ENCODE assay signal across 1 cellular context in the genomic region with DNA sequence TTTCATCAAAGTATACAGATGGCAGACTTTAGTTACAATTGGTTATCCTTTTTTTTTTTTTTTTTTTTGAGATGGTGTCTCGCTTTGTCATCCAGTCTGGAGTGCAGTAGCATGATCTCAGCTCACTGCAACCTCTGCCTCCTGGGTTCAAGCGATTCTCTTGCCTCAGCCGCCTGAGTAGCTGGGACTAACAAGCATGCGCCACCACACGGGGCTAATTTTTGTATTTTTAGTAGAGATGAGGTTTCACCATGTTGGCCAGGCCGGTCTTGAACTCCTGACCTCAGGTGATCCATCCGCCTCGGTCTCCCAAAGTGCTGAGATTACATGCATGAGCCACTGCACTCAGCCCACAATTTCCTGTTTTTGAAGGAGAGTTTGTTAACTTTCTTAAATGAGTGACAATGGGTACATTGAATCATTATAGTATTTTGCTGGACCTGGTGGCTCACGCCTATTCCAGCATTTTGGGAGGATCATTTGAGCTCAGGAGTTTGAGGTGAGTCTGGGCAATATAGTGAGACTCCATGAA.
TF ChIP-seq lines count a peak whose summit lies in the region.

No MANE protein-coding gene starts in this region.

TF ChIP-seq in HepG2, 621 proteins besides CTCF, POLR2A, EP300 and RAD21:
- TF ChIP-seq, protein P1, sequence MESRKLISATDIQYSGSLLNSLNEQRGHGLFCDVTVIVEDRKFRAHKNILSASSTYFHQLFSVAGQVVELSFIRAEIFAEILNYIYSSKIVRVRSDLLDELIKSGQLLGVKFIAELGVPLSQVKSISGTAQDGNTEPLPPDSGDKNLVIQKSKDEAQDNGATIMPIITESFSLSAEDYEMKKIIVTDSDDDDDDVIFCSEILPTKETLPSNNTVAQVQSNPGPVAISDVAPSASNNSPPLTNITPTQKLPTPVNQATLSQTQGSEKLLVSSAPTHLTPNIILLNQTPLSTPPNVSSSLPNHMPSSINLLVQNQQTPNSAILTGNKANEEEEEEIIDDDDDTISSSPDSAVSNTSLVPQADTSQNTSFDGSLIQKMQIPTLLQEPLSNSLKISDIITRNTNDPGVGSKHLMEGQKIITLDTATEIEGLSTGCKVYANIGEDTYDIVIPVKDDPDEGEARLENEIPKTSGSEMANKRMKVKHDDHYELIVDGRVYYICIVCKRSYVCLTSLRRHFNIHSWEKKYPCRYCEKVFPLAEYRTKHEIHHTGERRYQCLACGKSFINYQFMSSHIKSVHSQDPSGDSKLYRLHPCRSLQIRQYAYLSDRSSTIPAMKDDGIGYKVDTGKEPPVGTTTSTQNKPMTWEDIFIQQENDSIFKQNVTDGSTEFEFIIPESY (CRISPR knock-in tag; IDR thresholded peaks at IDR 0.05) = peak; percentile 26; the same call in 1 of the 2 replicates
